Comparison of ENCODE assay signal across 28 cellular contexts in the genomic region with DNA sequence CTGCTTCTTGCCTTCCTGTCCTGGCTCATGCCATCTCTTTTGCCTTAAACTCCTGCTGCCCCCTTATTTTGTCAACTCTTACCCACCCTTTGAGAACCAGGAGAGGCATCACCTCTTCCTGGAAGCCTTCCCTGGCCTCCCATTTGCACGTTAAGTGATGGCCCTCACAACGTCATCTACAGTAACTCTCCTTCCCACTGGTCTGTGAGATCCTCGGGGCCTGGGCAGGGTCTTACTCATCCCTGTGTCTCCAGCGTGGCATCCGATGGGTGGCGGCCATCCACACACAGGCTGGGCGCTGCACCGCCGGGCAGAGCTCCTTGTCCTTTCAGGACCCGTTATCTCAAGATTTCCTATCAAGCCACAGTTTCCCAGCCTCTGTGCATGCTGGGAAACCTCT. TPM values are rescaled to one million over a fixed set of nuclear protein-coding genes. Genes with fewer than 3 reads are reported as not detected.
DNase-seq lines count a peak whose midpoint lies in the region; ATAC-seq and TF ChIP-seq lines count a peak whose summit lies in the region.
"Had no signal": no experiment of that assay in that cellular context is flagged by ENCODE, and none has a peak within 500 bp of the region (broad histone marks: within the 10 kb centered on the region; RNA-seq: fewer than 3 reads in every experiment).

No MANE protein-coding gene starts in this region.

- no CpG with 5 or more reads among the region's 10 CpGs for WGBS in neuronal stem cell (ENCODE audit: extremely low coverage in 2 of 2, insufficient read length in 2 of 2, insufficient replicate concordance in 1 of 2), 2 donors

- no peaks in the 10 kb centered on the region for H3K36me3 ChIP-seq in colonic mucosa
- peaks cover 0 to 29% of the 10 kb centered on the region in 2 donors for H3K36me3 ChIP-seq in neuronal stem cell (replicated peaks in 1 of 2; ENCODE audit: control insufficient read depth in 2 of 2, insufficient read depth in 2 of 2, low read length in 2 of 2)
- no peaks in the 10 kb centered on the region for H3K36me3 ChIP-seq in Caco-2 (ENCODE audit: control insufficient read depth, insufficient read depth, low read length)
- H3K36me3 ChIP-seq: uterus had no signal

- H3K23ac ChIP-seq in neuronal stem cell (ENCODE audit: low read depth, low read length, poor library complexity) = no peak overlapping the region

- H3K36me3 Mint-ChIP-seq in type B pancreatic cell = peaks cover 11% of the 10 kb centered on the region
- no peaks in the 10 kb centered on the region for H3K36me3 Mint-ChIP-seq in Caco-2 (ENCODE audit: insufficient read depth, unreplicated experiment)
- H3K36me3 Mint-ChIP-seq: natural killer cell treated with Interleukin-12 subunit alpha and Interleukin-12 subunit beta and Interleukin-15 and Interleukin-18, amount 100 ng/mL, for 72 hours had no signal

- H4K91ac ChIP-seq in neuronal stem cell (ENCODE audit: low read depth, low read length, poor library complexity) = no peak overlapping the region

- H3K9me3 ChIP-seq in colonic mucosa (no peaks in the 10 kb centered on the region), neuronal stem cell (replicated peaks in 1 of 2; ENCODE audit: control insufficient read depth in 2 of 2, insufficient read depth in 1 of 2, low read depth in 1 of 2, low read length in 2 of 2) (peaks cover 0 to 5% of the 10 kb centered on the region in 2 donors), Caco-2 (no peaks in the 10 kb centered on the region)
- H3K9me3 ChIP-seq: esophagus muscularis mucosa, gastroesophageal sphincter, uterus had no signal

- CTCF ChIA-PET in Caco-2 (lab: Charles Lee) = no interaction called here

- peak; percentile 37 for DNase-seq in activated CD8-positive, alpha-beta memory T cell treated with anti-CD3 and anti-CD28 coated beads for 24 hours
- no peak for DNase-seq in activated CD8-positive, alpha-beta memory T cell treated with anti-CD3 and anti-CD28 coated beads, Interleukin-2, amount 50 U/mL, for 4 hours
- peak; percentile 16 for DNase-seq in colonic mucosa
- no peak for DNase-seq in neuronal stem cell (ENCODE audit: low spot score)
- peak; percentile 64 for DNase-seq in type B pancreatic cell (ENCODE audit: extremely low spot score, unreplicated experiment)
- DNase-seq in iPS-NIHi11 (ENCODE audit: low spot score) = no peak
- no peak for DNase-seq in Caco-2
- DNase-seq: 8988T; activated CD4-positive, alpha-beta T cell treated with anti-CD3 and anti-CD28 coated beads for 4 hours; activated gamma-delta T cell treated with Interleukin-2 at 50 U/mL for 16 hours; AML-193; amniotic stem cell; Calu3; central memory CD4-positive, alpha-beta T cell; effector CD8-positive, alpha-beta T cell; KBM-7; NCI-H1694; NCI-H2227 treated with DMSO at 0.1 percent for 48 hours; NCI-H774; stimulated activated CD4-positive, alpha-beta T cell treated with anti-CD3 and anti-CD28 coated beads, Interleukin-1b, Interleukin-23, amount 100 ng/mL, for 48 hours; stimulated activated naive CD4-positive, alpha-beta T cell treated with Interleukin-2 at 50 U/mL for 16 hours had no signal

- H3K4me3 ChIP-seq in colonic mucosa = no peak overlapping the region
- no peak overlapping the region for H3K4me3 ChIP-seq in neuronal stem cell (ENCODE audit: low read length in 2 of 2)
- no peak overlapping the region for H3K4me3 ChIP-seq in Caco-2 (ENCODE audit: low read depth, low read length)
- H3K4me3 ChIP-seq: esophagus muscularis mucosa, gastroesophageal sphincter, uterus had no signal

- BruUV-seq in Caco-2 (replicated peaks; lab: Mats Ljungman, UMichigan) = no TSS peak

- H3K27me3 Mint-ChIP-seq in type B pancreatic cell (peaks cover 13% of the 10 kb centered on the region), Caco-2 (ENCODE audit: insufficient read depth, unreplicated experiment) (peaks cover 4% of the 10 kb centered on the region)
- H3K27me3 Mint-ChIP-seq: natural killer cell treated with Interleukin-12 subunit alpha and Interleukin-12 subunit beta and Interleukin-15 and Interleukin-18, amount 100 ng/mL, for 72 hours; T-cell had no signal

- no peak overlapping the region for H3K4me3 Mint-ChIP-seq in type B pancreatic cell
- no peak overlapping the region for H3K4me3 Mint-ChIP-seq in Caco-2 (ENCODE audit: unreplicated experiment)
- H3K4me3 Mint-ChIP-seq: natural killer cell treated with Interleukin-12 subunit alpha and Interleukin-12 subunit beta and Interleukin-15 and Interleukin-18, amount 100 ng/mL, for 72 hours; T-cell had no signal

- ATAC-seq in GM18498 (IDR thresholded peaks at IDR 0.05; ENCODE audit: unreplicated experiment) = no peak
- ATAC-seq: gastroesophageal sphincter; natural killer cell treated with Interleukin-12 subunit alpha and Interleukin-12 subunit beta and Interleukin-15 and Interleukin-18, amount 100 ng/mL, for 72 hours; Right ventricle myocardium inferior; T-cell had no signal

- H2BK15ac ChIP-seq in neuronal stem cell (ENCODE audit: low read length) = peak overlapping the region; percentile 44

- H3K4me1 Mint-ChIP-seq in type B pancreatic cell (ENCODE audit: unreplicated experiment) = peaks cover 8% of the 10 kb centered on the region
- no peaks in the 10 kb centered on the region for H3K4me1 Mint-ChIP-seq in Caco-2 (ENCODE audit: low read depth, unreplicated experiment)

- no peak overlapping the region for H2BK5ac ChIP-seq in neuronal stem cell (ENCODE audit: low read length)

- no peak overlapping the region for H3K4me2 ChIP-seq in neuronal stem cell (ENCODE audit: insufficient read depth, low read length, poor library complexity, severe bottlenecking)

- H3K9ac ChIP-seq in colonic mucosa (ENCODE audit: low read depth in 2 of 2, low read length in 2 of 2) (peak overlapping the region in 1 of 2 donors; percentile 24), neuronal stem cell (ENCODE audit: low read depth, low read length, poor library complexity) (no peak overlapping the region)

- H3K27ac ChIP-seq in colonic mucosa = no peak overlapping the region
- H3K27ac ChIP-seq in neuronal stem cell (replicated peaks; ENCODE audit: low read length) = no peak overlapping the region

- H3K4me1 ChIP-seq in colonic mucosa = peaks cover 4% of the 10 kb centered on the region
- peaks cover 0 to 14% of the 10 kb centered on the region in 2 donors for H3K4me1 ChIP-seq in neuronal stem cell (ENCODE audit: control insufficient read depth in 2 of 2, insufficient read depth in 1 of 2, low read depth in 1 of 2, low read length in 2 of 2)
- no peaks in the 10 kb centered on the region for H3K4me1 ChIP-seq in Caco-2

- H4K8ac ChIP-seq in neuronal stem cell (ENCODE audit: low read depth, low read length) = no peak overlapping the region

- peak overlapping the region; percentile 29 for H3K18ac ChIP-seq in neuronal stem cell (ENCODE audit: low read length)

- no peak overlapping the region for H2AFZ ChIP-seq in neuronal stem cell (ENCODE audit: low read length)

- H3K79me1 ChIP-seq in neuronal stem cell (ENCODE audit: low read depth, low read length) = no peaks in the 10 kb centered on the region

- no peak overlapping the region for H2AK5ac ChIP-seq in neuronal stem cell (ENCODE audit: low read depth, low read length)

- no peak overlapping the region for H2BK12ac ChIP-seq in neuronal stem cell (ENCODE audit: low read length)

- POLR2A ChIA-PET in Caco-2 (lab: Charles Lee) = no interaction called here

- H3K4ac ChIP-seq in neuronal stem cell (ENCODE audit: low read length) = no peak overlapping the region

- no peaks in the 10 kb centered on the region for H3K9me3 Mint-ChIP-seq in type B pancreatic cell
- no peaks in the 10 kb centered on the region for H3K9me3 Mint-ChIP-seq in Caco-2 (ENCODE audit: unreplicated experiment)
- H3K9me3 Mint-ChIP-seq: natural killer cell treated with Interleukin-12 subunit alpha and Interleukin-12 subunit beta and Interleukin-15 and Interleukin-18, amount 100 ng/mL, for 72 hours; T-cell had no signal

- intact Hi-C loops in colonic mucosa (cut with DNase I) (loop anchor here (5.0 kb wide), 1 partner anchor 278 kb away; no protein-coding TSS in a partner anchor), Caco-2 (cut with micrococcal nuclease; ENCODE audit: unreplicated experiment) (no loop called here)

- TF ChIP-seq CTCF in colonic mucosa (IDR thresholded peaks at IDR 0.05) (no peak), type B pancreatic cell (conservative IDR thresholded peaks at IDR 0.05) (no peak), Caco-2 (IDR thresholded peaks at IDR 0.05; ENCODE audit: insufficient read depth in 1 of 2, low read depth in 1 of 2, low read length in 1 of 2, severe bottlenecking in 1 of 2, unreplicated experiment in 1 of 2) (no peak)

- no peak overlapping the region for H3K14ac ChIP-seq in neuronal stem cell (ENCODE audit: low read length)

- H3K27me3 ChIP-seq in colonic mucosa (no peaks in the 10 kb centered on the region), neuronal stem cell (ENCODE audit: control insufficient read depth in 3 of 3, insufficient read depth in 3 of 3, low read depth in 1 of 3, low read length in 3 of 3) (no peaks in the 10 kb centered on the region), Caco-2 (replicated peaks; ENCODE audit: control insufficient read depth, insufficient read depth, low read length) (no peaks in the 10 kb centered on the region)
- H3K27me3 ChIP-seq: esophagus muscularis mucosa, gastroesophageal sphincter, uterus had no signal

- no peak overlapping the region for H2BK120ac ChIP-seq in neuronal stem cell (ENCODE audit: low read depth, low read length)

- H3K27ac Mint-ChIP-seq in type B pancreatic cell (no peak overlapping the region), Caco-2 (ENCODE audit: unreplicated experiment) (no peak overlapping the region)
- H3K27ac Mint-ChIP-seq: natural killer cell treated with Interleukin-12 subunit alpha and Interleukin-12 subunit beta and Interleukin-15 and Interleukin-18, amount 100 ng/mL, for 72 hours; T-cell had no signal

RNA-seq across cellular contexts. Expression of a gene that starts 16.8 kb away (rescaled TPM):
- total RNA-seq in colonic mucosa = 1 to 10 TPM; 3.3 to 3.7 TPM
- polyA plus RNA-seq in neuronal stem cell (2013, experiment 1 of 2) = 2.9 TPM
- polyA plus RNA-seq in neuronal stem cell (2013, experiment 2 of 2) = 2.5 TPM
- 0.87 and 1.1 TPM in 2 replicates for total RNA-seq in type B pancreatic cell (ENCODE audit: low replicate concordance)
- 2.0 and 2.2 TPM in 2 replicates for total RNA-seq in Caco-2 (2022)

Comparison
In these comparisons a context has a peak if more than half of its experiments do, and no peak if none do; other contexts are left out.
1. DNase-seq: peak in activated CD8-positive, alpha-beta memory T cell treated with anti-CD3 and anti-CD28 coated beads for 24 hours (single experiment), colonic mucosa (single experiment) and type B pancreatic cell (single experiment); none in activated CD8-positive, alpha-beta memory T cell treated with anti-CD3 and anti-CD28 coated beads, Interleukin-2, amount 50 U/mL, for 4 hours (single experiment), neuronal stem cell (single experiment), iPS-NIHi11 (single experiment) and Caco-2 (0 of 2).